In genomic region chr16:9160551-9160911, GRCh38 we compare ENCODE assay signal across 15 cellular contexts.
"Had no signal": no experiment of that assay in that cellular context is flagged by ENCODE, and none has a peak within 500 bp of the region (broad histone marks: within the 10 kb centered on the region; RNA-seq: fewer than 3 reads in every experiment).

No MANE protein-coding gene starts in this region.

- H3K9me3 ChIP-seq: colonic mucosa, esophagus squamous epithelium, gastrocnemius medialis, mucosa of descending colon, spleen, thoracic aorta, upper lobe of left lung had no signal

- ATAC-seq: gastrocnemius medialis had no signal

- H3K4me1 ChIP-seq: colonic mucosa, gastrocnemius medialis had no signal

- H3K36me3 Mint-ChIP-seq: activated CD4-positive, alpha-beta memory T cell treated with anti-CD3 and anti-CD28 coated beads for 36 hours; activated naive CD8-positive, alpha-beta T cell treated with anti-CD3 and anti-CD28 coated beads for 36 hours had no signal

- H3K4me1 Mint-ChIP-seq: activated naive CD8-positive, alpha-beta T cell treated with anti-CD3 and anti-CD28 coated beads for 36 hours had no signal

- H3K27ac ChIP-seq: colonic mucosa, esophagus squamous epithelium, gastrocnemius medialis, spleen, thoracic aorta, upper lobe of left lung had no signal

- DNase-seq: activated CD4-positive, alpha-beta T cell treated with anti-CD3 and anti-CD28 coated beads for 4 hours; activated CD4-positive, CD25-positive, alpha-beta regulatory T cell; esophagus squamous epithelium; gastrocnemius medialis; spleen; T-helper 9 cell had no signal

- H3K4me3 Mint-ChIP-seq: activated CD4-positive, alpha-beta memory T cell treated with anti-CD3 and anti-CD28 coated beads for 36 hours; activated naive CD8-positive, alpha-beta T cell treated with anti-CD3 and anti-CD28 coated beads for 36 hours; endodermal cell; neural crest cell had no signal

- H3K36me3 ChIP-seq: colonic mucosa, esophagus squamous epithelium, gastrocnemius medialis, spleen, thoracic aorta, upper lobe of left lung had no signal

- H3K27me3 ChIP-seq: colonic mucosa, upper lobe of left lung had no signal

- H3K9me3 Mint-ChIP-seq: activated CD4-positive, alpha-beta memory T cell treated with anti-CD3 and anti-CD28 coated beads for 36 hours; activated naive CD8-positive, alpha-beta T cell treated with anti-CD3 and anti-CD28 coated beads for 36 hours; neural crest cell had no signal

- H3K27ac Mint-ChIP-seq: activated CD4-positive, alpha-beta memory T cell treated with anti-CD3 and anti-CD28 coated beads for 36 hours; activated naive CD8-positive, alpha-beta T cell treated with anti-CD3 and anti-CD28 coated beads for 36 hours; endodermal cell; progenitor cell of endocrine pancreas had no signal

- H3K4me3 ChIP-seq: colonic mucosa, esophagus squamous epithelium, gastrocnemius medialis, mucosa of descending colon, spleen, thoracic aorta, upper lobe of left lung had no signal
